ENCODE assay signal across 16 cellular contexts in the genomic region with DNA sequence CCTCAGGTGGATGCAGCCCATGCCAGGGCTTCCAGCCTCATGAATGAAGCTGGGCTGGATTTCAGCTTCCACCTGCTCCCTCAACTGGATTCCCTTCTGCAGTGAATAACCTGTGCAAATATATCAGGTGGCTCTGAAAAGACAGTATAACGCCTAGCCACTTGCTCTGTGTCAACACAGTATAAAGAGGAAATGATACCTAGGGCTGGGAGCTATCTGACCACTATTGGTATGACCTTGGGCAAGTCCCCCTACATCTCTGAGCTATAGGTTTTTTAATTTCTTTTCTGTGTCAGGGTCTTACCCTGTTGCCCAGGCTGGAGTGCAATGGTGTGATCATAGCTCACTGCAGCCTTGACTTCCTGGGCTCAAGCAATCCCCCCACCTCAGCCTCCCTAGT. TPM values are rescaled to one million over a fixed set of nuclear protein-coding genes. Genes with fewer than 3 reads are reported as not detected.
DNase-seq lines count a peak whose midpoint lies in the region; ATAC-seq and TF ChIP-seq lines count a peak whose summit lies in the region.
"Had no signal": no experiment of that assay in that cellular context is flagged by ENCODE, and none has a peak within 500 bp of the region (broad histone marks: within the 10 kb centered on the region; RNA-seq: fewer than 3 reads in every experiment).

No MANE protein-coding gene starts in this region.

- no peaks in the 10 kb centered on the region for H3K9me2 ChIP-seq in OCI-LY7 (ENCODE audit: insufficient read depth, low read length)

- POLR2A ChIA-PET in OCI-LY7 (lab: Charles Lee) = interaction anchor here (0.6 kb wide), 1 partner anchor 18 kb away, joined by 3 read pairs; no protein-coding TSS in a partner anchor
- POLR2A ChIA-PET in naive thymus-derived CD8-positive, alpha-beta T cell (lab: Charles Lee) = interaction anchor here (0.7 kb wide), 1 partner anchor 181 kb away, joined by 4 read pairs; no protein-coding TSS in a partner anchor

- H3K4me2 ChIP-seq in OCI-LY7 (ENCODE audit: low read length) = no peak overlapping the region

- H3K4me3 ChIP-seq in OCI-LY7 (ENCODE audit: low read depth, low read length, poor library complexity, severe bottlenecking) = no peak overlapping the region
- no peak overlapping the region for H3K4me3 ChIP-seq in vagina
- H3K4me3 ChIP-seq: esophagus squamous epithelium, thoracic aorta had no signal

- H3K27me3 ChIP-seq in vagina = no peaks in the 10 kb centered on the region
- H3K27me3 ChIP-seq: esophagus squamous epithelium had no signal

- CTCF ChIA-PET in OCI-LY7 (lab: Charles Lee; ENCODE audit: unreplicated experiment) = interaction anchor here (0.7 to 0.9 kb wide), 2 partner anchors 11 to 312 kb away, joined by 3 read pairs; no protein-coding TSS in a partner anchor

- H3K27ac ChIP-seq in OCI-LY7 (ENCODE audit: low read depth, low read length, poor library complexity, severe bottlenecking) = no peak overlapping the region
- no peak overlapping the region for H3K27ac ChIP-seq in vagina
- H3K27ac ChIP-seq: esophagus squamous epithelium, thoracic aorta had no signal

- no peak overlapping the region for H3K4me3 Mint-ChIP-seq in naive thymus-derived CD8-positive, alpha-beta T cell
- H3K4me3 Mint-ChIP-seq in CD14-positive monocyte = no peak overlapping the region

- TF ChIP-seq POLR2A in vagina (IDR thresholded peaks at IDR 0.05) = no peak

- peak; percentile 31 for DNase-seq in OCI-LY7 (ENCODE audit: low spot score)
- no peak for DNase-seq in naive thymus-derived CD8-positive, alpha-beta T cell
- no peak for DNase-seq in vagina (ENCODE audit: extremely low spot score in 2 of 2)
- no peak for DNase-seq in CD14-positive monocyte (ENCODE audit: low spot score)
- DNase-seq in SKM-1 treated with dmso at 0.1 percent for 144 hours (lab: John Stamatoyannopoulos, UW; ENCODE audit: unreplicated experiment) = no peak
- DNase-seq: activated T-cell treated with anti-CD3 and anti-CD28 coated beads for 4 hours; esophagus squamous epithelium; Kasumi-1; NCI-H524 treated with DMSO at 0.1 percent for 48 hours; stimulated activated CD4-positive, alpha-beta T cell treated with anti-CD3 and anti-CD28 coated beads, Interleukin-2, amount 100 ng/mL, for 48 hours; T1000 had no signal

- no peaks in the 10 kb centered on the region for H3K4me1 Mint-ChIP-seq in naive thymus-derived CD8-positive, alpha-beta T cell
- peaks cover 2% of the 10 kb centered on the region for H3K4me1 Mint-ChIP-seq in CD14-positive monocyte

- ATAC-seq in GM18907 (IDR thresholded peaks at IDR 0.05; ENCODE audit: unreplicated experiment) (peak; percentile 92), GM21529 (IDR thresholded peaks at IDR 0.05; ENCODE audit: unreplicated experiment) (peak; percentile 97), HG03135 (IDR thresholded peaks at IDR 0.05; ENCODE audit: unreplicated experiment) (peak; percentile 90)
- ATAC-seq in naive thymus-derived CD8-positive, alpha-beta T cell = no peak

- H3K36me3 Mint-ChIP-seq in naive thymus-derived CD8-positive, alpha-beta T cell = no peaks in the 10 kb centered on the region
- no peaks in the 10 kb centered on the region for H3K36me3 Mint-ChIP-seq in CD14-positive monocyte

- no peaks in the 10 kb centered on the region for H3K9me3 Mint-ChIP-seq in naive thymus-derived CD8-positive, alpha-beta T cell
- peaks cover 0 to 1% (median 0%) of the 10 kb centered on the region in 7 donors for H3K9me3 Mint-ChIP-seq in CD14-positive monocyte

- H4K20me1 ChIP-seq in OCI-LY7 (ENCODE audit: insufficient read depth, low read length) = no peaks in the 10 kb centered on the region

- intact Hi-C loops in OCI-LY7 (cut with micrococcal nuclease; ENCODE audit: unreplicated experiment) (no loop called here), vagina (cut with DNase I) (no loop called here), CD14-positive monocyte (cut with micrococcal nuclease) (no loop called here)

- H3K36me3 ChIP-seq in OCI-LY7 (ENCODE audit: insufficient read depth, low read length) (no peaks in the 10 kb centered on the region), vagina (no peaks in the 10 kb centered on the region)
- H3K36me3 ChIP-seq: esophagus squamous epithelium, thoracic aorta had no signal

- no peaks in the 10 kb centered on the region for H3K9me3 ChIP-seq in OCI-LY7 (ENCODE audit: low read length)
- no peaks in the 10 kb centered on the region for H3K9me3 ChIP-seq in vagina
- H3K9me3 ChIP-seq: esophagus squamous epithelium, thoracic aorta had no signal

- H2AFZ ChIP-seq in OCI-LY7 (ENCODE audit: low read length) = no peak overlapping the region

- BruUV-seq in OCI-LY7 (replicated peaks; lab: Mats Ljungman, UMichigan) = no TSS peak

- peaks cover 4% of the 10 kb centered on the region for H3K4me1 ChIP-seq in OCI-LY7 (ENCODE audit: insufficient read depth, low read length, poor library complexity, severe bottlenecking)
- H3K4me1 ChIP-seq in vagina = no peaks in the 10 kb centered on the region
- H3K4me1 ChIP-seq: esophagus squamous epithelium had no signal

- H3K27me3 Mint-ChIP-seq in naive thymus-derived CD8-positive, alpha-beta T cell = peaks cover 0 to 9% (median 0%) of the 10 kb centered on the region in 5 donors
- H3K27me3 Mint-ChIP-seq in CD14-positive monocyte (ENCODE audit: low read depth in 3 of 3) = peaks cover 0 to 3% (median 3%) of the 10 kb centered on the region in 3 donors

- TF ChIP-seq CTCF in OCI-LY7 (conservative IDR thresholded peaks at IDR 0.05; ENCODE audit: low read length) = no peak
- TF ChIP-seq CTCF in vagina (IDR thresholded peaks at IDR 0.05) = no peak
- TF ChIP-seq CTCF in CD14-positive monocyte (IDR thresholded peaks at IDR 0.05) = no peak

- no peak overlapping the region for H3K27ac Mint-ChIP-seq in naive thymus-derived CD8-positive, alpha-beta T cell
- H3K27ac Mint-ChIP-seq in CD14-positive monocyte = peak overlapping the region in 1 of 7 donors; percentile 24

- H3K79me2 ChIP-seq in OCI-LY7 (ENCODE audit: insufficient read depth, low read depth, low read length) = no peaks in the 10 kb centered on the region

RNA-seq across cellular contexts. Expression of a gene that starts 19.8 kb away (rescaled TPM):
- total RNA-seq in OCI-LY7 (2014; rRNA removed; shearing (Covaris generic)) = not detected in 2 replicates
- total RNA-seq in OCI-LY7 (2022) = not detected in 2 replicates
- total RNA-seq in naive thymus-derived CD8-positive, alpha-beta T cell = not detected
- not detected for polyA plus RNA-seq in naive thymus-derived CD8-positive, alpha-beta T cell
- 3.9 TPM for total RNA-seq in vagina
- polyA plus RNA-seq in CD14-positive monocyte = not detected
- total RNA-seq: bronchial epithelial cell, thoracic aorta had no signal

RNA-seq across cellular contexts. Expression of a gene that starts 20.9 kb away (rescaled TPM):
- 182 and 230 TPM in 2 replicates for total RNA-seq in OCI-LY7 (2014; rRNA removed; shearing (Covaris generic))
- 238 and 269 TPM in 2 replicates for total RNA-seq in OCI-LY7 (2022)
- total RNA-seq in naive thymus-derived CD8-positive, alpha-beta T cell = 100 to 1,000 TPM; 105 to 114 TPM
- polyA plus RNA-seq in naive thymus-derived CD8-positive, alpha-beta T cell = 100 to 1,000 TPM; 112 to 171 (median 123) TPM
- 85.9 TPM for total RNA-seq in vagina
- polyA plus RNA-seq in CD14-positive monocyte = 10 to 100 TPM; 59.5 to 71.5 TPM

RNA-seq across cellular contexts. Expression of a gene that starts 21.4 kb away (rescaled TPM):
- total RNA-seq in OCI-LY7 (2014; rRNA removed; shearing (Covaris generic)) = 11.4 and 13.3 TPM in 2 replicates
- total RNA-seq in OCI-LY7 (2022) = 20.4 and 21.1 TPM in 2 replicates
- total RNA-seq in naive thymus-derived CD8-positive, alpha-beta T cell = 10 to 100 TPM; 20.2 to 23.1 TPM
- polyA plus RNA-seq in naive thymus-derived CD8-positive, alpha-beta T cell = 10 to 100 TPM in 2 of 3 donors, 1 to 10 TPM in 1; 6.1 to 11.1 (median 10.8) TPM
- total RNA-seq in vagina = 21.9 TPM
- 10 to 100 TPM in 1 of 2 donors, 1 to 10 TPM in 1; 8.1 to 10.8 TPM for polyA plus RNA-seq in CD14-positive monocyte

RNA-seq across cellular contexts. Expression of a gene that starts 55.5 kb away (rescaled TPM):
- total RNA-seq in OCI-LY7 (2014; rRNA removed; shearing (Covaris generic)) = 0.38 TPM in 1 of 2 replicates, not detected in the other
- total RNA-seq in OCI-LY7 (2022) = 0.50 and 0.74 TPM in 2 replicates
- total RNA-seq in naive thymus-derived CD8-positive, alpha-beta T cell = 1 to 10 TPM; 1.6 to 1.9 TPM
- under 1 TPM in 1 of 3 donors, not detected in 2; 0.09 TPM for polyA plus RNA-seq in naive thymus-derived CD8-positive, alpha-beta T cell
- total RNA-seq in vagina = not detected
- polyA plus RNA-seq in CD14-positive monocyte = not detected
- total RNA-seq: esophagus squamous epithelium had no signal

Comparison
In these comparisons a context has a peak if more than half of its experiments do, and no peak if none do; other contexts are left out.
1. ATAC-seq: peak in GM18907 (single experiment), GM21529 (single experiment) and HG03135 (single experiment); none in naive thymus-derived CD8-positive, alpha-beta T cell (0 of 2).